ENCODE assay signal across 8 cellular contexts in genomic region chr16:71845639-71846431, GRCh38. TPM values are rescaled to one million over a fixed set of nuclear protein-coding genes. Genes with fewer than 3 reads are reported as not detected.
A peak's percentile ranks its signal among the peaks of the same experiment; 100 is the strongest.
DNase-seq lines count a peak whose midpoint lies in the region; ATAC-seq and TF ChIP-seq lines count a peak whose summit lies in the region.

A gene with protein sequence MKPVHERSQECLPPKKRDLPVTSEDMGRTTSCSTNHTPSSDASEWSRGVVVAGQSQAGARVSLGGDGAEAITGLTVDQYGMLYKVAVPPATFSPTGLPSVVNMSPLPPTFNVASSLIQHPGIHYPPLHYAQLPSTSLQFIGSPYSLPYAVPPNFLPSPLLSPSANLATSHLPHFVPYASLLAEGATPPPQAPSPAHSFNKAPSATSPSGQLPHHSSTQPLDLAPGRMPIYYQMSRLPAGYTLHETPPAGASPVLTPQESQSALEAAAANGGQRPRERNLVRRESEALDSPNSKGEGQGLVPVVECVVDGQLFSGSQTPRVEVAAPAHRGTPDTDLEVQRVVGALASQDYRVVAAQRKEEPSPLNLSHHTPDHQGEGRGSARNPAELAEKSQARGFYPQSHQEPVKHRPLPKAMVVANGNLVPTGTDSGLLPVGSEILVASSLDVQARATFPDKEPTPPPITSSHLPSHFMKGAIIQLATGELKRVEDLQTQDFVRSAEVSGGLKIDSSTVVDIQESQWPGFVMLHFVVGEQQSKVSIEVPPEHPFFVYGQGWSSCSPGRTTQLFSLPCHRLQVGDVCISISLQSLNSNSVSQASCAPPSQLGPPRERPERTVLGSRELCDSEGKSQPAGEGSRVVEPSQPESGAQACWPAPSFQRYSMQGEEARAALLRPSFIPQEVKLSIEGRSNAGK (plus strand): TSS chr16:71845976. CDS start chr16:71849741, 3,765 bp downstream.

- H3K4me2 ChIP-seq in GM23248 (ENCODE audit: unreplicated experiment): peak within 1 kb of the TSS; percentile 97
- peak within 1 kb of the TSS; percentile 95 for H3K4me2 ChIP-seq in Karpas-422 (ENCODE audit: low read depth, low read length, poor library complexity, severe bottlenecking)

- ATAC-seq in stimulated activated naive CD8-positive, alpha-beta T cell treated with anti-CD3 and anti-CD28 coated beads, Interleukin-15, Interleukin-2, amounts not matched to agents 100 U/mL and 50 U/mL, for 24 hours: peak; percentile 95

- H3K9me3 ChIP-seq in GM23248 (ENCODE audit: low read depth) (no peaks in the 10 kb centered on the region), Karpas-422 (ENCODE audit: low read length) (no peaks in the 10 kb centered on the region)

- CTCF ChIA-PET in RWPE1 (lab: Yijun Ruan, JAX): interaction anchor here (0.7 to 2.4 kb wide), 3 partner anchors 23 to 68 kb away, joined by 3 to 6 read pairs (median 5); no protein-coding TSS in a partner anchor

- H3F3A ChIP-seq in GM23248 (ENCODE audit: insufficient read depth): no peaks in the 10 kb centered on the region

- H3K4me1 ChIP-seq in GM23248 (ENCODE audit: insufficient read depth) (peaks cover 11% of the 10 kb centered on the region; the same call in 1 of the 2 replicates), Karpas-422 (ENCODE audit: low read length) (peaks cover 20% of the 10 kb centered on the region)

- DNase-seq in Daoy (ENCODE audit: low read depth): peak; percentile 93
- peak; percentile 96 for DNase-seq in GM23248
- DNase-seq in Karpas-422: peak; percentile 97
- peak; percentile 97 for DNase-seq in RWPE1 (ENCODE audit: low spot score)
- DNase-seq in activated T-helper 9 cell treated with anti-CD3 and anti-CD28 coated beads, Interleukin-2, amount 50 U/mL, for 16 hours (ENCODE audit: low read depth): peak; percentile 91
- peak; percentile 92 for DNase-seq in fibroblast of the aortic adventitia (ENCODE audit: low read depth)
- DNase-seq in stimulated activated naive CD8-positive, alpha-beta T cell treated with anti-CD3 and anti-CD28 coated beads, Interleukin-15, Interleukin-2, amounts not matched to agents 100 U/mL and 50 U/mL, for 24 hours: peak; percentile 96

- WGBS in GM23248 (ENCODE audit: low coverage in 1 of 2, low lambda C conversion rate in 2 of 2, missing lambda C conversion rate in 2 of 2), 2 experiments: 1% methylated on average over 46 to 61 of the region's 62 CpGs

- H2AFZ ChIP-seq in GM23248: peak within 1 kb of the TSS; percentile 89
- peak within 1 kb of the TSS; percentile 92 for H2AFZ ChIP-seq in Karpas-422 (ENCODE audit: low read length)

- H3K27me3 ChIP-seq in GM23248 (replicated peaks; ENCODE audit: insufficient read depth): no peaks in the 10 kb centered on the region
- H3K27me3 ChIP-seq in Karpas-422 (ENCODE audit: low read length): no peaks in the 10 kb centered on the region

- no peak for TF ChIP-seq CTCF in RWPE1 (conservative IDR thresholded peaks at IDR 0.05; ENCODE audit: low read depth)
- no peak for TF ChIP-seq CTCF in fibroblast of the aortic adventitia (IDR thresholded peaks at IDR 0.05; ENCODE audit: insufficient read depth, low read length)
- no peak for TF ChIP-seq CTCF in nephron (IDR thresholded peaks at IDR 0.05; ENCODE audit: unreplicated experiment in 3 of 3)

- H3K9me3 Mint-ChIP-seq in nephron: no peaks in the 10 kb centered on the region

- H3K27me3 Mint-ChIP-seq in nephron (ENCODE audit: low read depth): no peaks in the 10 kb centered on the region

- POLR2A ChIA-PET in RWPE1 (lab: Yijun Ruan, JAX; ENCODE audit: low non-redundant PET): interaction anchor here (0.8 kb wide), 1 partner anchor 49 kb away, joined by 3 read pairs; the partner anchor contains the start of gene IST1

- peaks cover 16% of the 10 kb centered on the region; the same call in 1 of the 2 replicates for H3K36me3 ChIP-seq in GM23248 (ENCODE audit: low read depth)
- 0 out of 2 replicates have a peak, but pooled peaks cover 9% of the 10 kb centered on the region for H3K36me3 ChIP-seq in Karpas-422 (ENCODE audit: insufficient read depth, low read length)

- peak within 1 kb of the TSS; percentile 97 for H3K4me3 ChIP-seq in GM23248
- peak within 1 kb of the TSS; percentile 97 for H3K4me3 ChIP-seq in Karpas-422 (ENCODE audit: low read length)
- H3K4me3 ChIP-seq in fibroblast of the aortic adventitia (ENCODE audit: low read depth, low read length): peak within 1 kb of the TSS; percentile 91

- in situ Hi-C loops in GM23248 (cut with MboI): no loop called here

- H4K20me1 ChIP-seq in GM23248 (ENCODE audit: insufficient read depth): 0 out of 2 replicates have a peak, but pooled peaks cover 5% of the 10 kb centered on the region
- H4K20me1 ChIP-seq in Karpas-422 (ENCODE audit: insufficient read depth, low read depth, low read length): peaks cover 12% of the 10 kb centered on the region; the same call in 1 of the 2 replicates

- peak within 1 kb of the TSS; percentile 94 to 95 (median 94) for H3K4me3 Mint-ChIP-seq in nephron

- H3K9me2 ChIP-seq in GM23248 (ENCODE audit: insufficient read depth) (no peaks in the 10 kb centered on the region), Karpas-422 (replicated peaks; ENCODE audit: insufficient read depth, low read length) (no peaks in the 10 kb centered on the region)

- peak within 1 kb of the TSS; percentile 65 for H3K27ac ChIP-seq in GM23248
- H3K27ac ChIP-seq in Karpas-422 (ENCODE audit: low read length): no peak within 1 kb of the TSS
- H3K27ac ChIP-seq in RWPE1: peak within 1 kb of the TSS; percentile 71

- H3K36me3 Mint-ChIP-seq in nephron (ENCODE audit: low read depth): peaks cover 22% of the 10 kb centered on the region

- peak within 1 kb of the TSS; percentile 95 for H3K9ac ChIP-seq in GM23248
- peak within 1 kb of the TSS; percentile 78 for H3K9ac ChIP-seq in Karpas-422 (ENCODE audit: low read length)

- H3K27ac Mint-ChIP-seq in nephron: peak within 1 kb of the TSS; percentile 80 to 95 (median 91)

- peaks cover 38% of the 10 kb centered on the region for H3K79me2 ChIP-seq in GM23248 (ENCODE audit: insufficient read depth)
- H3K79me2 ChIP-seq in Karpas-422 (ENCODE audit: low read length): peaks cover 29% of the 10 kb centered on the region

- peaks cover 15% of the 10 kb centered on the region for H3K4me1 Mint-ChIP-seq in nephron

RNA-seq across cellular contexts. Expression of the gene that starts here (rescaled TPM):
- total RNA-seq in Daoy (2014; rRNA removed; shearing (Covaris generic)): 5.9 and 13.0 TPM in 2 replicates
- total RNA-seq in GM23248 (2014; rRNA removed; shearing (Covaris generic)): 10.2 and 12.6 TPM in 2 replicates
- polyA plus RNA-seq in GM23248 (2016; fragmentation: Nextera tagmentation; extraction: Ambion mirVana): 6.2 and 6.8 TPM in 2 replicates
- 12.2 and 15.1 TPM in 2 replicates for total RNA-seq in Karpas-422 (2014; rRNA removed; shearing (Covaris generic); ENCODE audit: low replicate concordance)
- total RNA-seq in fibroblast of the aortic adventitia (ENCODE audit: low replicate concordance): 8.3 and 16.0 TPM in 2 replicates
